ENCODE assay signal across 8 cellular contexts in the genomic region with DNA sequence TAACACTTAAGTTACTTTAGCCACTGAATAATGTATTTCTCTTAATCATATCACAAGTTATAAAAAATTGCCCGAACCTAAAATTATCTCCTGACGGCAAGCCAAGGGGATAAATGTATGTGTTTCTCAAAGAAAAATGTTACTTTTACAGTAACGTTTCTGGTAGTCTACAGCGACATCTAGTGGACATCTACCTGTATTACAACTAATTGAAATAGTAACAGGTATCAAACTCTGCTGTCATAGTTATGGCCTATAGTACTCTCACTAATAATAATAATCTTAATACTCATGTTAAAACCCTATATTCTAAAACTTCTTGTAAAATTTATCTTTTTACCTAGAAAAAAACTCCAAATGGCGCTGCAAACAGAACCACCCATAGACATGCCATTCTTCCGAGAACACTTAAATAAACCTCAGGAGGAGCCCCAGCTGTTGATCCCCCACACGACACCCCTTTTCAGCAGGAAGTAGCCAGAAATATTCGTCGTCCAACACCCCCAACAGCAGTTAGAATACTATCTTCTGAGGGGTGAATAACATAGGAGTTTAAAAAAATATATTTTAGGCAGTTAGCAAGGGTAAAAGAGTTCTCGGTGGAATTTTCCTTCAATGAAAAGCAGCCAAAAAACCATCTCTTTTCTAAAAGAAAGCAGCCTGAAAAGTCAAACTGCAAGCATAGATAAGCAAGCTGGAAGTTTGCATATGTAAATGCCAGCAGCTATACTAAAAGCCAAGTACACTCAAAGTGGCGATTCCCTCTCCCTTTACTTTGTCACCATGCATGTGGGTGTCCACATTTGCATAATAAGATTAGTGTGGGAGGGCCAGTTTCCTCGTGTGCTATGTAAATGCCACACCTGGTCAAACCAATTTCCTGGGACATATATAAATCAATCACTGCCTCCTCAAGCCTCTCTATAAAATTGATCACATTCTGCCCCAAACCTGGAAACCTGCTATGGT. TPM values are rescaled to one million over a fixed set of nuclear protein-coding genes. Genes with fewer than 3 reads are reported as not detected.
DNase-seq lines count a peak whose midpoint lies in the region; TF ChIP-seq lines count a peak whose summit lies in the region.

No MANE protein-coding gene starts in this region.

- no peaks in the 10 kb centered on the region for H3K79me2 ChIP-seq in osteoblast (ENCODE audit: insufficient read depth, low read length)

- TF ChIP-seq POLR2A in breast epithelium (IDR thresholded peaks at IDR 0.05): no peak

- intact Hi-C loops in breast epithelium (cut with DNase I; ENCODE audit: low total_unique reads): no loop called here

- H4K20me1 ChIP-seq in osteoblast (ENCODE audit: insufficient read depth, low read length): no peaks in the 10 kb centered on the region

- peak; percentile 22 to 62 (median 60) for TF ChIP-seq CTCF in breast epithelium (IDR thresholded peaks at IDR 0.05)
- peak; percentile 53 for TF ChIP-seq CTCF in osteoblast (IDR thresholded peaks at IDR 0.05; ENCODE audit: extremely low read depth, low read depth, low read length)

- H3K4me1 Mint-ChIP-seq in T-helper 2 cell treated with Interferon-gamma antibody and Interleukin-4, amounts not matched to agents 5 μg/mL and 100 μg/mL, for 36 hours (ENCODE audit: low read depth): no peaks in the 10 kb centered on the region

- no peak overlapping the region for H3K27ac Mint-ChIP-seq in T-helper 2 cell treated with Interferon-gamma antibody and Interleukin-4, amounts not matched to agents 5 μg/mL and 100 μg/mL, for 36 hours

- H3K4me3 ChIP-seq in breast epithelium (no peak overlapping the region), osteoblast (ENCODE audit: insufficient read depth, low read length) (no peak overlapping the region)

- H3K9me3 Mint-ChIP-seq in T-helper 2 cell treated with Interferon-gamma antibody and Interleukin-4, amounts not matched to agents 5 μg/mL and 100 μg/mL, for 36 hours: peaks cover 23% of the 10 kb centered on the region

- H3K27me3 ChIP-seq in breast epithelium: no peaks in the 10 kb centered on the region
- H3K27me3 ChIP-seq in osteoblast (ENCODE audit: insufficient read depth, low read length): no peaks in the 10 kb centered on the region

- peak; percentile 54 for DNase-seq in DMS 273 (lab: John Stamatoyannopoulos, UW; ENCODE audit: unreplicated experiment)
- DNase-seq in DMS 273 treated with DMSO at 0.1 percent for 48 hours (lab: John Stamatoyannopoulos, UW): no peak
- DNase-seq in HT-29 (ENCODE audit: low spot score): peak; percentile 39
- no peak for DNase-seq in breast epithelium (ENCODE audit: low spot score in 2 of 2)
- no peak for DNase-seq in osteoblast (ENCODE audit: insufficient read length, low spot score, missing footprints)
- DNase-seq in dedifferentiated amniotic fluid mesenchymal stem cell (ENCODE audit: extremely low spot score): no peak
- no peak for DNase-seq in activated CD8-positive, alpha-beta memory T cell treated with anti-CD3 and anti-CD28 coated beads, Interleukin-2, amount 50 U/mL, for 48 hours
- no peak for DNase-seq in T-helper 2 cell treated with Interferon-gamma antibody and Interleukin-4, amounts not matched to agents 5 μg/mL and 100 μg/mL, for 36 hours (ENCODE audit: low spot score)

- H3K27ac ChIP-seq in breast epithelium (peak overlapping the region; percentile 5 to 12), osteoblast (ENCODE audit: low read depth, low read length) (no peak overlapping the region)

- H3K4me2 ChIP-seq in osteoblast (ENCODE audit: insufficient read depth, low read length): no peak overlapping the region

- no peak overlapping the region for H3K4me3 Mint-ChIP-seq in T-helper 2 cell treated with Interferon-gamma antibody and Interleukin-4, amounts not matched to agents 5 μg/mL and 100 μg/mL, for 36 hours

- no peaks in the 10 kb centered on the region for H3K4me1 ChIP-seq in breast epithelium
- no peaks in the 10 kb centered on the region for H3K4me1 ChIP-seq in osteoblast (ENCODE audit: insufficient read depth, low read length)

- H2AFZ ChIP-seq in osteoblast (ENCODE audit: low read length): no peak overlapping the region

- H3K36me3 Mint-ChIP-seq in T-helper 2 cell treated with Interferon-gamma antibody and Interleukin-4, amounts not matched to agents 5 μg/mL and 100 μg/mL, for 36 hours (ENCODE audit: low read depth): no peaks in the 10 kb centered on the region

- H3K9me3 ChIP-seq in breast epithelium: peaks cover 10 to 12% of the 10 kb centered on the region in 2 donors
- no peaks in the 10 kb centered on the region for H3K9me3 ChIP-seq in osteoblast (ENCODE audit: low read depth, low read length)

- H3K36me3 ChIP-seq in breast epithelium: no peaks in the 10 kb centered on the region
- H3K36me3 ChIP-seq in osteoblast (ENCODE audit: insufficient read depth, low read length): no peaks in the 10 kb centered on the region

- H3K27me3 Mint-ChIP-seq in T-helper 2 cell treated with Interferon-gamma antibody and Interleukin-4, amounts not matched to agents 5 μg/mL and 100 μg/mL, for 36 hours (ENCODE audit: low read depth): no peaks in the 10 kb centered on the region

RNA-seq across cellular contexts. Expression of a gene that starts 40.5 kb away (rescaled TPM):
- total RNA-seq in HT-29 (2014; rRNA removed; shearing (Covaris generic)): 1.4 and 3.6 TPM in 2 replicates
- total RNA-seq in breast epithelium (10 to 100 TPM in 2 of 3 donors, 1 to 10 TPM in 1; 3.7 to 72.7 (median 33.1) TPM), osteoblast (1.8 and 3.2 TPM in 2 replicates)

Comparison
In these comparisons a context has a peak if more than half of its experiments do, and no peak if none do; other contexts are left out.
1. DNase-seq: peak in DMS 273 (single experiment) and HT-29 (single experiment); none in DMS 273 treated with DMSO at 0.1 percent for 48 hours (single experiment), breast epithelium (0 of 2), osteoblast (single experiment), dedifferentiated amniotic fluid mesenchymal stem cell (single experiment), activated CD8-positive, alpha-beta memory T cell treated with anti-CD3 and anti-CD28 coated beads, Interleukin-2, amount 50 U/mL, for 48 hours (single experiment) and T-helper 2 cell treated with Interferon-gamma antibody and Interleukin-4, amounts not matched to agents 5 μg/mL and 100 μg/mL, for 36 hours (single experiment).